Comparison of ENCODE assay signal across 20 cellular contexts in genomic region chr13:43377955-43378354, GRCh38.
DNase-seq lines count a peak whose midpoint lies in the region; ATAC-seq and TF ChIP-seq lines count a peak whose summit lies in the region.
"Had no signal": no experiment of that assay in that cellular context is flagged by ENCODE, and none has a peak within 500 bp of the region (broad histone marks: within the 10 kb centered on the region; RNA-seq: fewer than 3 reads in every experiment).

No MANE protein-coding gene starts in this region.

- ATAC-seq in SK-N-SH treated with all-trans-retinoic acid at 6 μM for 48 hours (no peak), body of pancreas (peak; percentile 88), HG02938 (IDR thresholded peaks at IDR 0.05; ENCODE audit: unreplicated experiment) (no peak)

- no peak overlapping the region for H2AFZ ChIP-seq in SK-N-SH (ENCODE audit: low read depth)

- H3K4me1 ChIP-seq in SK-N-SH (ENCODE audit: control insufficient read depth in 1 of 2, insufficient read depth in 2 of 2, low read depth in 1 of 2, low read length in 1 of 2) (peaks cover 3 to 13% of the 10 kb centered on the region in 2 experiments; a peak in 2 of 4 replicates), body of pancreas (peaks cover 16% of the 10 kb centered on the region), stomach (peaks cover 0 to 41% (median 16%) of the 10 kb centered on the region in 4 donors)
- H3K4me1 ChIP-seq: tibial artery had no signal

- H3F3A ChIP-seq in SK-N-SH (replicated peaks; ENCODE audit: insufficient read depth), result no peaks in the 10 kb centered on the region

- TF ChIP-seq EP300 in SK-N-SH (IDR thresholded peaks at IDR 0.05; ENCODE audit: borderline replicate concordance in 1 of 2, low read depth in 1 of 2, low read length in 1 of 2) (0 out of 4 replicates have a peak, but pooled peaks of 1 of the 2 experiments have one; percentile 30), stomach (IDR thresholded peaks at IDR 0.05) (no peak)

- H3K79me2 ChIP-seq in SK-N-SH (ENCODE audit: insufficient read depth), result no peaks in the 10 kb centered on the region

- no peaks in the 10 kb centered on the region for H4K20me1 ChIP-seq in SK-N-SH (ENCODE audit: insufficient read depth)
- H4K20me1 ChIP-seq: BLaER1 had no signal

- no peak for TF ChIP-seq CTCF in SK-N-SH (IDR thresholded peaks at IDR 0.05)
- no peak for TF ChIP-seq CTCF in body of pancreas (IDR thresholded peaks at IDR 0.05)
- TF ChIP-seq CTCF in stomach (IDR thresholded peaks at IDR 0.05), result no peak

- CTCF ChIA-PET in SK-N-SH (lab: Yijun Ruan, JAX), result no interaction called here

- no peaks in the 10 kb centered on the region for H3K9me2 ChIP-seq in SK-N-SH

- H3K27ac ChIP-seq in SK-N-SH (ENCODE audit: low read depth in 2 of 2, low read length in 1 of 2), result 0 out of 4 replicates have a peak overlapping the region, but pooled peaks of 1 of the 2 experiments have one; percentile 6
- peak overlapping the region; percentile 28 to 47 (median 39) for H3K27ac ChIP-seq in body of pancreas
- peak overlapping the region in 3 of 5 donors; percentile 35 to 45 (median 42) for H3K27ac ChIP-seq in stomach
- H3K27ac ChIP-seq: BLaER1, psoas muscle, tibial artery had no signal

- intact Hi-C loops in body of pancreas (cut with DNase I) (no loop called here), stomach (cut with DNase I; ENCODE audit: low total_unique reads) (no loop called here)

- H3K9ac ChIP-seq in SK-N-SH, result no peak overlapping the region
- H3K9ac ChIP-seq: BLaER1 had no signal

- DNase-seq in SK-N-SH (no peak), body of pancreas (peak in 3 of 4 donors; percentile 27 to 59 (median 48)), iris pigment epithelial cell (ENCODE audit: low read depth) (peak; percentile 45), stomach (peak; percentile 38), NCI-H2227 (lab: John Stamatoyannopoulos, UW; ENCODE audit: unreplicated experiment) (no peak)
- no peak for DNase-seq in effector CD8-positive, alpha-beta T cell (lab: John Stamatoyannopoulos, UW)
- DNase-seq: 8988T; activated CD4-positive, alpha-beta T cell treated with anti-CD3 and anti-CD28 coated beads, Interleukin-2, amount 50 U/mL, for 1 hour; activated CD8-positive, alpha-beta memory T cell treated with anti-CD3 and anti-CD28 coated beads, Interleukin-2, amount 50 U/mL, for 48 hours; activated gamma-delta T cell treated with Interleukin-2 at 50 U/mL for 16 hours; HFFc6; mesendoderm; NCI-H1092 treated with DMSO at 0.1 percent for 48 hours; NCI-H2171; psoas muscle; stimulated activated CD4-positive, alpha-beta T cell treated with anti-CD3 and anti-CD28 coated beads, Interleukin-12 subunit alpha, Interleukin-12 subunit beta, amount 100 ng/mL, for 4 hours; tibial artery had no signal

- peaks cover 0 to 5% of the 10 kb centered on the region in 2 experiments for H3K36me3 ChIP-seq in SK-N-SH (replicated peaks in 1 of 2; ENCODE audit: control insufficient read depth in 1 of 2, insufficient read depth in 2 of 2, low read length in 1 of 2)
- H3K36me3 ChIP-seq in body of pancreas (replicated peaks in 1 of 2; ENCODE audit: insufficient read depth in 1 of 2, low read depth in 2 of 2), result no peaks in the 10 kb centered on the region
- no peaks in the 10 kb centered on the region for H3K36me3 ChIP-seq in stomach
- H3K36me3 ChIP-seq: BLaER1, tibial artery had no signal

- H3K27me3 ChIP-seq in SK-N-SH (ENCODE audit: insufficient read depth) (no peaks in the 10 kb centered on the region), body of pancreas (no peaks in the 10 kb centered on the region), stomach (no peaks in the 10 kb centered on the region)
- H3K27me3 ChIP-seq: BLaER1, tibial artery had no signal

- H3K4me2 ChIP-seq in SK-N-SH, result no peak overlapping the region; the same call in 1 of the 2 replicates
- H3K4me2 ChIP-seq: BLaER1 had no signal

- POLR2A ChIA-PET in SK-N-SH (lab: Yijun Ruan, JAX), result no interaction called here

- H3K4me3 ChIP-seq in SK-N-SH (ENCODE audit: low read depth in 2 of 2, low read length in 1 of 2) (no peak overlapping the region), body of pancreas (no peak overlapping the region), stomach (no peak overlapping the region)
- H3K4me3 ChIP-seq: BLaER1, psoas muscle, tibial artery had no signal

- no peak for TF ChIP-seq RAD21 in SK-N-SH (IDR thresholded peaks at IDR 0.05; ENCODE audit: low read length)

- H3K9me3 ChIP-seq in SK-N-SH (peaks cover 18% of the 10 kb centered on the region; the same call in 1 of the 2 replicates), body of pancreas (no peaks in the 10 kb centered on the region), stomach (peaks cover 0 to 8% (median 0%) of the 10 kb centered on the region in 4 donors)
- H3K9me3 ChIP-seq: BLaER1, tibial artery had no signal

- TF ChIP-seq POLR2A in body of pancreas (IDR thresholded peaks at IDR 0.05), result no peak
- TF ChIP-seq POLR2A in stomach (IDR thresholded peaks at IDR 0.05), result no peak

- WGBS in SK-N-SH (ENCODE audit: low lambda C conversion rate), result 90% methylated on average over 1 of the region's 1 CpG
- 14 to 15% methylated on average over 1 of the region's 1 CpG for WGBS in body of pancreas, 2 donors
- WGBS in stomach, 5 donors, result 26 to 57% (median 33%) methylated on average over 1 of the region's 1 CpG

TF ChIP-seq in SK-N-SH, 30 proteins besides CTCF, POLR2A, EP300 and RAD21:
- TF ChIP-seq FOSL2 (IDR thresholded peaks at IDR 0.05; ENCODE audit: borderline replicate concordance, low read depth), result peak; percentile 10; the same call in 1 of the 2 replicates
- no peak for TF ChIP-seq YY1 (IDR thresholded peaks at IDR 0.05; ENCODE audit: low read depth)
- TF ChIP-seq RFX5 (IDR thresholded peaks at IDR 0.05; ENCODE audit: low read length), result no peak
- no peak for TF ChIP-seq FOXJ3 (CRISPR knock-in tag; IDR thresholded peaks at IDR 0.05)
- no peak for TF ChIP-seq SIN3A (IDR thresholded peaks at IDR 0.05; ENCODE audit: borderline replicate concordance, low read depth, low read length)
- no peak for TF ChIP-seq GABPA (IDR thresholded peaks at IDR 0.05; ENCODE audit: low read depth)
- TF ChIP-seq JUND (IDR thresholded peaks at IDR 0.05), result no peak; the same call in 1 of the 2 replicates
- TF ChIP-seq, protein P1, sequence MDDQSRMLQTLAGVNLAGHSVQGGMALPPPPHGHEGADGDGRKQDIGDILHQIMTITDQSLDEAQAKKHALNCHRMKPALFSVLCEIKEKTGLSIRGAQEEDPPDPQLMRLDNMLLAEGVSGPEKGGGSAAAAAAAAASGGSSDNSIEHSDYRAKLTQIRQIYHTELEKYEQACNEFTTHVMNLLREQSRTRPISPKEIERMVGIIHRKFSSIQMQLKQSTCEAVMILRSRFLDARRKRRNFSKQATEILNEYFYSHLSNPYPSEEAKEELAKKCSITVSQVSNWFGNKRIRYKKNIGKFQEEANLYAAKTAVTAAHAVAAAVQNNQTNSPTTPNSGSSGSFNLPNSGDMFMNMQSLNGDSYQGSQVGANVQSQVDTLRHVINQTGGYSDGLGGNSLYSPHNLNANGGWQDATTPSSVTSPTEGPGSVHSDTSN (IDR thresholded peaks at IDR 0.05), result no peak; the same call in 1 of the 2 replicates
- peak; percentile 35 for TF ChIP-seq NFIC (IDR thresholded peaks at IDR 0.05; ENCODE audit: borderline replicate concordance)
- TF ChIP-seq TCF12 (IDR thresholded peaks at IDR 0.05), result peak; percentile 71

TF ChIP-seq in SK-N-SH treated with all-trans-retinoic acid at 6 μM for 48 hours, 23 proteins besides CTCF, POLR2A, EP300 and RAD21:
- TF ChIP-seq ZC3H10 (CRISPR knock-in tag; IDR thresholded peaks at IDR 0.05) (no peak), ZNF8 (CRISPR knock-in tag; IDR thresholded peaks at IDR 0.05) (no peak), GLIS3 (CRISPR knock-in tag; IDR thresholded peaks at IDR 0.05) (no peak), RARB (CRISPR knock-in tag; IDR thresholded peaks at IDR 0.05) (no peak), ARNTL (CRISPR knock-in tag; IDR thresholded peaks at IDR 0.05; ENCODE audit: borderline replicate concordance, low read depth) (no peak), ESRRG (CRISPR knock-in tag; IDR thresholded peaks at IDR 0.05) (no peak), OSR1 (CRISPR knock-in tag; IDR thresholded peaks at IDR 0.05) (no peak), ZFP30 (CRISPR knock-in tag; IDR thresholded peaks at IDR 0.05) (no peak), ZNF70 (CRISPR knock-in tag; IDR thresholded peaks at IDR 0.05) (no peak), PATZ1 (CRISPR knock-in tag; IDR thresholded peaks at IDR 0.05; ENCODE audit: borderline replicate concordance) (no peak), ZFP3 (CRISPR knock-in tag; IDR thresholded peaks at IDR 0.05) (no peak)
- TF ChIP-seq, protein P2, sequence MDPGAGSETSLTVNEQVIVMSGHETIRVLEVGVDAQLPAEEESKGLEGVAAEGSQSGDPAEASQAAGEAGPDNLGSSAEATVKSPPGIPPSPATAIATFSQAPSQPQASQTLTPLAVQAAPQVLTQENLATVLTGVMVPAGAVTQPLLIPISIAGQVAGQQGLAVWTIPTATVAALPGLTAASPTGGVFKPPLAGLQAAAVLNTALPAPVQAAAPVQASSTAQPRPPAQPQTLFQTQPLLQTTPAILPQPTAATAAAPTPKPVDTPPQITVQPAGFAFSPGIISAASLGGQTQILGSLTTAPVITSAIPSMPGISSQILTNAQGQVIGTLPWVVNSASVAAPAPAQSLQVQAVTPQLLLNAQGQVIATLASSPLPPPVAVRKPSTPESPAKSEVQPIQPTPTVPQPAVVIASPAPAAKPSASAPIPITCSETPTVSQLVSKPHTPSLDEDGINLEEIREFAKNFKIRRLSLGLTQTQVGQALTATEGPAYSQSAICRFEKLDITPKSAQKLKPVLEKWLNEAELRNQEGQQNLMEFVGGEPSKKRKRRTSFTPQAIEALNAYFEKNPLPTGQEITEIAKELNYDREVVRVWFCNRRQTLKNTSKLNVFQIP (CRISPR knock-in tag; IDR thresholded peaks at IDR 0.05; ENCODE audit: borderline replicate concordance, low read depth), result no peak

Comparison
In these comparisons a context has a peak if more than half of its experiments do, and no peak if none do; other contexts are left out.
1. DNase-seq: peak in body of pancreas (3 of 4), iris pigment epithelial cell (single experiment) and stomach (single experiment); none in SK-N-SH (single experiment), NCI-H2227 (single experiment) and effector CD8-positive, alpha-beta T cell (single experiment).